ENCODE assay signal across 14 cellular contexts in the genomic region with DNA sequence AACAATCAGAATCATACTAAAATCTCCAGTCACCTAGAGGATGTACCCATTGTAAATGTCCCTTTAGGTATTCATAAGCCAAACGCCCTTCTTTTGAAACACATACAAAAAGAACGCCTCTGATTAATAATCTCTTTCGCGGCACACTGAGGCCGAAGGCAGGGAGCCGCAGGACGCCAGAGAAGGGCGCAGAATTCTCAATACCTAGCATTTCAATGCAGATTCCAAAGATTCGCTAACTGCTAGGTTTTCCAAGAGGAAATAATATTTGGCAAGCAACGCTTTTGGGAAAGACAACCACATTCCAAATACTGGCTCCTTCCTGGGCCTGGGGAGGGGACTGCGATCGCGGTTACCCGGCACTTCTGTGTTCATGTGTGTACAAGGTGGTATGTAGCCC.
DNase-seq lines count a peak whose midpoint lies in the region; ATAC-seq and TF ChIP-seq lines count a peak whose summit lies in the region.
"Had no signal": no experiment of that assay in that cellular context is flagged by ENCODE, and none has a peak within 500 bp of the region (broad histone marks: within the 10 kb centered on the region; RNA-seq: fewer than 3 reads in every experiment).

No MANE protein-coding gene starts in this region.

- peak overlapping the region; percentile 46 for H3K4me3 Mint-ChIP-seq in type B pancreatic cell
- H3K4me3 Mint-ChIP-seq: activated T-helper 1 cell treated with anti-CD3 and anti-CD28 coated beads, Interleukin-12 subunit alpha, Interleukin-12 subunit beta, Interleukin-2, Interleukin-4 antibody, amounts not matched to agents 30 ng/mL and 10 ng/mL and 1 ng/mL, durations not matched to agents 14 hours and 24 hours and 36 hours had no signal

- peaks cover 11% of the 10 kb centered on the region for H3K4me1 Mint-ChIP-seq in type B pancreatic cell (ENCODE audit: unreplicated experiment)

- H3K9me3 ChIP-seq in heart right ventricle: no peaks in the 10 kb centered on the region
- no peaks in the 10 kb centered on the region for H3K9me3 ChIP-seq in SK-N-MC (ENCODE audit: low read depth, low read length)
- H3K9me3 ChIP-seq in iPS-18c (ENCODE audit: control insufficient read depth, insufficient read depth, low read length): no peaks in the 10 kb centered on the region
- H3K9me3 ChIP-seq: esophagus muscularis mucosa, uterus had no signal

- no peak overlapping the region for H3K27ac Mint-ChIP-seq in type B pancreatic cell
- H3K27ac Mint-ChIP-seq: activated T-helper 1 cell treated with anti-CD3 and anti-CD28 coated beads, Interleukin-12 subunit alpha, Interleukin-12 subunit beta, Interleukin-2, Interleukin-4 antibody, amounts not matched to agents 30 ng/mL and 10 ng/mL and 1 ng/mL, durations not matched to agents 14 hours and 24 hours and 36 hours had no signal

- peak overlapping the region in 1 of 10 donors; percentile 41 for H3K4me3 ChIP-seq in heart right ventricle
- H3K4me3 ChIP-seq in SK-N-MC: peak overlapping the region; percentile 93
- peak overlapping the region; percentile 39 for H3K4me3 ChIP-seq in iPS-18c (ENCODE audit: insufficient read depth, low read depth, low read length)

- DNase-seq in Right ventricle myocardium inferior (ENCODE audit: missing footprints): peak; percentile 27
- DNase-seq in heart right ventricle: no peak
- no peak for DNase-seq in SK-N-MC (ENCODE audit: low read depth, low spot score)
- DNase-seq in type B pancreatic cell (ENCODE audit: extremely low spot score, unreplicated experiment): no peak
- DNase-seq in NCI-H1694 (lab: John Stamatoyannopoulos, UW): no peak
- DNase-seq in DMS153 (lab: John Stamatoyannopoulos, UW): no peak
- no peak for DNase-seq in NOMO-1 treated with DMSO at 0.1 percent for 48 hours (lab: John Stamatoyannopoulos, UW; ENCODE audit: unreplicated experiment)
- DNase-seq: cerebellar nuclear complex, GF-D8 had no signal

- no peaks in the 10 kb centered on the region for H3K36me3 Mint-ChIP-seq in type B pancreatic cell

- H3K27me3 Mint-ChIP-seq in type B pancreatic cell: peaks cover 97% of the 10 kb centered on the region

- 12 to 14% methylated on average over 14 of the region's 14 CpGs for WGBS in heart right ventricle, 2 donors

- intact Hi-C loops in Right ventricle myocardium inferior (cut with DNase I): loop anchor here (2.0 to 10.0 kb wide), 2 partner anchors 537 to 1265 kb away; partner anchors contain the start of gene CCNH
- intact Hi-C loops in heart right ventricle (cut with DNase I): loop anchor here (2.0 to 10.0 kb wide), 5 partner anchors 537 to 899 kb away; no protein-coding TSS in a partner anchor

- H3K27ac ChIP-seq in heart right ventricle (no peak overlapping the region), SK-N-MC (no peak overlapping the region)
- H3K27ac ChIP-seq: esophagus muscularis mucosa, spleen, uterus had no signal

- peaks cover 3 to 35% (median 26%) of the 10 kb centered on the region in 9 donors for H3K4me1 ChIP-seq in heart right ventricle

- H3K9ac ChIP-seq in SK-N-MC (ENCODE audit: insufficient read length): no peak overlapping the region

- H3K36me3 ChIP-seq in heart right ventricle (no peaks in the 10 kb centered on the region), SK-N-MC (ENCODE audit: insufficient read depth, low read length) (no peaks in the 10 kb centered on the region)
- H3K36me3 ChIP-seq: esophagus muscularis mucosa, spleen, uterus had no signal

- no peaks in the 10 kb centered on the region for H3K9me3 Mint-ChIP-seq in type B pancreatic cell
- H3K9me3 Mint-ChIP-seq: activated T-helper 1 cell treated with anti-CD3 and anti-CD28 coated beads, Interleukin-12 subunit alpha, Interleukin-12 subunit beta, Interleukin-2, Interleukin-4 antibody, amounts not matched to agents 30 ng/mL and 10 ng/mL and 1 ng/mL, durations not matched to agents 14 hours and 24 hours and 36 hours had no signal

- TF ChIP-seq CTCF in heart right ventricle (IDR thresholded peaks at IDR 0.05) (no peak), type B pancreatic cell (conservative IDR thresholded peaks at IDR 0.05) (no peak)

- H3K27me3 ChIP-seq in heart right ventricle: peaks cover 58 to 100% (median 99%) of the 10 kb centered on the region in 7 donors

- ATAC-seq in Right ventricle myocardium inferior: no peak
- ATAC-seq in heart right ventricle: no peak
